8 cellular contexts compared by ENCODE assay signal in genomic region chr3:149813367-149814281, GRCh38. TPM values are rescaled to one million over a fixed set of nuclear protein-coding genes. Genes with fewer than 3 reads are reported as not detected.
DNase-seq lines count a peak whose midpoint lies in the region; ATAC-seq, FAIRE-seq and TF ChIP-seq lines count a peak whose summit lies in the region.

No MANE protein-coding gene starts in this region.

- no peaks in the 10 kb centered on the region for H3K9me3 Mint-ChIP-seq in CD4-positive, alpha-beta memory T cell

- peak overlapping the region; percentile 96 to 100 (median 99) for H3K27ac Mint-ChIP-seq in CD4-positive, alpha-beta memory T cell

- H3K79me2 ChIP-seq in keratinocyte (ENCODE audit: control insufficient read depth, insufficient read depth, low read length) (peaks cover 54% of the 10 kb centered on the region), smooth muscle cell (ENCODE audit: low read depth) (peaks cover 46% of the 10 kb centered on the region)

- H3F3A ChIP-seq in smooth muscle cell (ENCODE audit: low read depth): peaks cover 7% of the 10 kb centered on the region

- H3K36me3 Mint-ChIP-seq in CD4-positive, alpha-beta memory T cell: peaks cover 0 to 18% of the 10 kb centered on the region in 2 donors

- no peaks in the 10 kb centered on the region for H3K9me3 ChIP-seq in CD4-positive, alpha-beta memory T cell (ENCODE audit: control insufficient read depth in 1 of 2, low read length in 2 of 2)
- H3K9me3 ChIP-seq in RWPE2 (ENCODE audit: severe bottlenecking): no peaks in the 10 kb centered on the region
- no peaks in the 10 kb centered on the region for H3K9me3 ChIP-seq in keratinocyte (ENCODE audit: control insufficient read depth, low read depth, low read length)
- no peaks in the 10 kb centered on the region for H3K9me3 ChIP-seq in smooth muscle cell (replicated peaks; ENCODE audit: low read depth)

- H3K9ac ChIP-seq in keratinocyte (ENCODE audit: control insufficient read depth, extremely low read depth, insufficient read depth, low read length) (peak overlapping the region; percentile 99), smooth muscle cell (ENCODE audit: low read depth) (peak overlapping the region; percentile 90)

- H3K27me3 Mint-ChIP-seq in CD4-positive, alpha-beta memory T cell: no peaks in the 10 kb centered on the region

- peak; percentile 11 to 26 (median 19) for DNase-seq in CD4-positive, alpha-beta memory T cell
- DNase-seq in RWPE2 (ENCODE audit: low spot score) (peak; percentile 27), caudate nucleus (lab: John Stamatoyannopoulos, UW) (peak in 33 of 61 donors; percentile 2 to 70 (median 45)), keratinocyte (ENCODE audit: low read depth, low spot score) (no peak), smooth muscle cell (lab: John Stamatoyannopoulos, UW; ENCODE audit: unreplicated experiment) (peak; percentile 24), GM12892 (ENCODE audit: insufficient read length) (no peak)

- POLR2A ChIA-PET in CD4-positive, alpha-beta memory T cell (lab: Charles Lee; ENCODE audit: partially characterized antibody): interaction anchor here (1.3 to 2.7 kb wide), 5 partner anchors 34 to 950 kb away, joined by 4 to 27 read pairs (median 5); partner anchors contain the start of genes COMMD2 and HPS3

- H3K27ac ChIP-seq in CD4-positive, alpha-beta memory T cell (ENCODE audit: low read depth, low read length): peak overlapping the region; percentile 88
- H3K27ac ChIP-seq in RWPE2 (ENCODE audit: poor library complexity, severe bottlenecking) (peak overlapping the region; percentile 91), caudate nucleus (ENCODE audit: low read depth, low read length) (peak overlapping the region; percentile 95), keratinocyte (ENCODE audit: control insufficient read depth, insufficient read depth, low read length) (peak overlapping the region; percentile 99), smooth muscle cell (ENCODE audit: low read depth) (peak overlapping the region; percentile 94)

- H3K4me2 ChIP-seq in keratinocyte (ENCODE audit: control insufficient read depth, extremely low read depth, insufficient read depth, low read depth, low read length): peak overlapping the region; percentile 95
- peak overlapping the region; percentile 91 for H3K4me2 ChIP-seq in smooth muscle cell

- dilution Hi-C loops in keratinocyte (cut with MboI; ENCODE audit: extremely low pct_ligation_motif_present, low sequenced_read_pairs): no loop called here

- peak overlapping the region; percentile 91 to 92 for H3K4me3 ChIP-seq in CD4-positive, alpha-beta memory T cell (ENCODE audit: low read length in 2 of 2)
- H3K4me3 ChIP-seq in RWPE2 (ENCODE audit: severe bottlenecking) (peak overlapping the region; percentile 86), keratinocyte (ENCODE audit: control insufficient read depth in 2 of 3, extremely low read depth in 1 of 3, insufficient read depth in 2 of 3, low read depth in 1 of 3, low read length in 3 of 3) (peak overlapping the region; percentile 56 to 91 (median 81)), smooth muscle cell (peak overlapping the region; percentile 66)

- peaks cover 35 to 66% (median 51%) of the 10 kb centered on the region in 4 donors for H3K4me1 Mint-ChIP-seq in CD4-positive, alpha-beta memory T cell

- ATAC-seq in GM19328 (IDR thresholded peaks at IDR 0.05; ENCODE audit: unreplicated experiment) (peak; percentile 9), HG03354 (IDR thresholded peaks at IDR 0.05; ENCODE audit: poor library complexity, severe bottlenecking, unreplicated experiment) (peak; percentile 29), RWPE2 (ENCODE audit: low read depth) (peak; percentile 15)

- no peak for FAIRE-seq in keratinocyte (lab: Jason Lieb, UNC)
- no peak for FAIRE-seq in GM12892 (lab: Jason Lieb, UNC)

- intact Hi-C loops in CD4-positive, alpha-beta memory T cell (cut with micrococcal nuclease): loop anchor here (1.0 to 10.0 kb wide), 6 partner anchors 61 to 949 kb away; partner anchors contain the start of genes COMMD2, EIF2A, PFN2 and SELENOT

- no peaks in the 10 kb centered on the region for H3K9me1 ChIP-seq in keratinocyte (ENCODE audit: control insufficient read depth, extremely low read depth, insufficient read depth, low read length)

- H3K36me3 ChIP-seq in CD4-positive, alpha-beta memory T cell (ENCODE audit: insufficient read depth, low read length): no peaks in the 10 kb centered on the region
- H3K36me3 ChIP-seq in RWPE2 (ENCODE audit: low read depth) (no peaks in the 10 kb centered on the region), keratinocyte (ENCODE audit: control insufficient read depth in 2 of 2, extremely low read depth in 1 of 2, insufficient read depth in 2 of 2, low read length in 2 of 2) (no peaks in the 10 kb centered on the region), smooth muscle cell (ENCODE audit: low read depth) (no peaks in the 10 kb centered on the region)

- H3K4me3 Mint-ChIP-seq in CD4-positive, alpha-beta memory T cell: peak overlapping the region; percentile 99 to 100 (median 100)

- peaks cover 42% of the 10 kb centered on the region for H3K4me1 ChIP-seq in CD4-positive, alpha-beta memory T cell (ENCODE audit: insufficient read depth, low read length)
- H3K4me1 ChIP-seq in RWPE2 (ENCODE audit: insufficient read depth, poor library complexity, severe bottlenecking) (peaks cover 47% of the 10 kb centered on the region), keratinocyte (ENCODE audit: control insufficient read depth, extremely low read depth, insufficient read depth, low read length) (peaks cover 46% of the 10 kb centered on the region), smooth muscle cell (ENCODE audit: low read depth) (peaks cover 24% of the 10 kb centered on the region)

- no peak for TF ChIP-seq POLR2A in GM12892 (IDR thresholded peaks at IDR 0.05; ENCODE audit: low read depth, low read length)

- CTCF ChIA-PET in CD4-positive, alpha-beta memory T cell (lab: Charles Lee; ENCODE audit: partially characterized antibody): interaction anchor here (1.5 kb wide), 1 partner anchor 62 kb away, joined by 5 read pairs; no protein-coding TSS in a partner anchor

- no peaks in the 10 kb centered on the region for H3K27me3 ChIP-seq in CD4-positive, alpha-beta memory T cell (ENCODE audit: insufficient read depth, low read length)
- H3K27me3 ChIP-seq in RWPE2 (ENCODE audit: insufficient read depth, poor library complexity, severe bottlenecking) (no peaks in the 10 kb centered on the region), keratinocyte (ENCODE audit: control insufficient read depth, extremely low read depth, insufficient read depth, low read length) (no peaks in the 10 kb centered on the region), smooth muscle cell (ENCODE audit: low read depth) (no peaks in the 10 kb centered on the region)

- peak overlapping the region; percentile 93 for H2AFZ ChIP-seq in keratinocyte (ENCODE audit: control insufficient read depth, low read length)
- peak overlapping the region; percentile 81 for H2AFZ ChIP-seq in smooth muscle cell (ENCODE audit: low read depth)

- TF ChIP-seq CTCF in RWPE2 (IDR thresholded peaks at IDR 0.05; ENCODE audit: poor library complexity, severe bottlenecking) (no peak), keratinocyte (optimal IDR thresholded peaks at IDR 0.05 in 1 of 3, IDR thresholded peaks at IDR 0.05 in 1 of 3, conservative IDR thresholded peaks at IDR 0.05 in 1 of 3; ENCODE audit: extremely low read depth in 1 of 3, insufficient read depth in 2 of 3, low read length in 3 of 3) (no peak), smooth muscle cell (IDR thresholded peaks at IDR 0.05; ENCODE audit: borderline replicate concordance, insufficient read depth, poor library complexity, severe bottlenecking) (no peak)

- H4K20me1 ChIP-seq in keratinocyte (ENCODE audit: control insufficient read depth, extremely low read depth, insufficient read depth, low read length) (no peaks in the 10 kb centered on the region), smooth muscle cell (ENCODE audit: low read depth) (peaks cover 48% of the 10 kb centered on the region)

- under 1% methylated on average over 29 of the region's 29 CpGs for WGBS in smooth muscle cell (ENCODE audit: low lambda C conversion rate)

RNA-seq across cellular contexts. Expression of gene RNF13, which starts 0.6 kb away (rescaled TPM):
- 10 to 100 TPM; 63.3 to 68.2 TPM for total RNA-seq in CD4-positive, alpha-beta memory T cell
- polyA plus RNA-seq in CD4-positive, alpha-beta memory T cell: 100 to 1,000 TPM; 129 to 136 TPM
- polyA plus RNA-seq in keratinocyte (38.0 to 57.4 TPM (median 40.7 TPM) in 3 replicates), smooth muscle cell (46.1 and 64.2 TPM in 2 replicates)
- 39.9 TPM for polyA plus RNA-seq in keratinocyte (2011; ENCODE audit: low read depth)
- polyA plus RNA-seq in keratinocyte (2011; cell fraction: cytosol; rRNA removed): 25.7 and 52.7 TPM in 2 replicates
- 53.3 and 67.5 TPM in 2 replicates for polyA plus RNA-seq in keratinocyte (2011; cell fraction: nucleus; rRNA removed)
- polyA plus RNA-seq in keratinocyte (2012; ENCODE audit: low replicate concordance): 34.1 and 40.4 TPM in 2 replicates
- 19.3 to 64.8 TPM (median 49.5 TPM) in 3 replicates for polyA minus RNA-seq in keratinocyte
- polyA minus RNA-seq in keratinocyte (2011; cell fraction: cytosol; rRNA and poly(A)+ RNA removed): 76.9 TPM
- 45.1 and 68.8 TPM in 2 replicates for polyA minus RNA-seq in keratinocyte (2011; cell fraction: nucleus; rRNA and poly(A)+ RNA removed)
- 72.7 and 81.9 TPM in 2 replicates for total RNA-seq in smooth muscle cell
- polyA plus RNA-seq in GM12892 (2012; ENCODE audit: missing spikeins): 23.5 TPM

RNA-seq across cellular contexts. Expression of gene ANKUB1, which starts 21.3 kb away (rescaled TPM):
- not detected for total RNA-seq in CD4-positive, alpha-beta memory T cell
- polyA plus RNA-seq in CD4-positive, alpha-beta memory T cell: not detected
- polyA plus RNA-seq in keratinocyte (0.45 to 0.77 TPM (median 0.66 TPM) in 3 replicates), smooth muscle cell (not detected in 2 replicates)
- polyA plus RNA-seq in keratinocyte (2011; ENCODE audit: low read depth): not detected
- polyA plus RNA-seq in keratinocyte (2011; cell fraction: cytosol; rRNA removed): 0.40 and 0.74 TPM in 2 replicates
- polyA plus RNA-seq in keratinocyte (2011; cell fraction: nucleus; rRNA removed): 0.57 and 0.88 TPM in 2 replicates
- 0.24 TPM in 1 of 2 replicates, not detected in the other for polyA plus RNA-seq in keratinocyte (2012; ENCODE audit: low replicate concordance)
- 0.26 to 0.35 TPM in 2 of 3 replicates, not detected in the other for polyA minus RNA-seq in keratinocyte
- not detected for polyA minus RNA-seq in keratinocyte (2011; cell fraction: cytosol; rRNA and poly(A)+ RNA removed)
- 0.53 and 1.4 TPM in 2 replicates for polyA minus RNA-seq in keratinocyte (2011; cell fraction: nucleus; rRNA and poly(A)+ RNA removed)
- not detected in 2 replicates for total RNA-seq in smooth muscle cell
- not detected for polyA plus RNA-seq in GM12892 (2012; ENCODE audit: missing spikeins)

Comparison
In these comparisons a context has a peak if more than half of its experiments do, and no peak if none do; other contexts are left out.
1. DNase-seq: peak in CD4-positive, alpha-beta memory T cell (5 of 5), RWPE2 (single experiment), caudate nucleus (33 of 61) and smooth muscle cell (single experiment); none in keratinocyte (single experiment) and GM12892 (single experiment).
2. Peak in every context shown above with its lines, with median percentiles within 50 percentile points of each other: H3K27ac ChIP-seq, H3K4me3 ChIP-seq and ATAC-seq.